10 cellular contexts compared by ENCODE assay signal in genomic region chr10:5564537-5565204, GRCh38. TPM values are rescaled to one million over a fixed set of nuclear protein-coding genes. Genes with fewer than 3 reads are reported as not detected.
DNase-seq lines count a peak whose midpoint lies in the region; ATAC-seq and TF ChIP-seq lines count a peak whose summit lies in the region.
"Had no signal": no experiment of that assay in that cellular context is flagged by ENCODE, and none has a peak within 500 bp of the region (broad histone marks: within the 10 kb centered on the region; RNA-seq: fewer than 3 reads in every experiment).

No MANE protein-coding gene starts in this region.

- TF ChIP-seq CTCF in OCI-LY1 (IDR thresholded peaks at IDR 0.05; ENCODE audit: low read length) = no peak
- no peak for TF ChIP-seq CTCF in smooth muscle cell (IDR thresholded peaks at IDR 0.05; ENCODE audit: borderline replicate concordance, insufficient read depth, poor library complexity, severe bottlenecking)

- H3K27me3 ChIP-seq in OCI-LY1 (ENCODE audit: insufficient read depth, low read length) (peaks cover 3% of the 10 kb centered on the region; the same call in 1 of the 2 replicates), esophagus (ENCODE audit: control insufficient read depth in 1 of 2, insufficient read depth in 2 of 2, low read length in 2 of 2) (no peaks in the 10 kb centered on the region), smooth muscle cell (ENCODE audit: low read depth) (no peaks in the 10 kb centered on the region)

- H3K4me1 Mint-ChIP-seq in activated CD8-positive, alpha-beta T cell treated with anti-CD3 and anti-CD28 coated beads, Interleukin-2, amount 10 ng/mL, durations not matched to agents 7 days and 5 days (ENCODE audit: low read depth) = peaks cover 14% of the 10 kb centered on the region

- H3K27me3 Mint-ChIP-seq in activated CD8-positive, alpha-beta T cell treated with anti-CD3 and anti-CD28 coated beads, Interleukin-2, amount 10 ng/mL, durations not matched to agents 7 days and 5 days (ENCODE audit: low read depth) = peaks cover 7% of the 10 kb centered on the region

- H3K36me3 ChIP-seq in OCI-LY1 (ENCODE audit: insufficient read depth, low read length) (no peaks in the 10 kb centered on the region), esophagus (ENCODE audit: control insufficient read depth in 2 of 2, insufficient read depth in 2 of 2, low read length in 1 of 2) (no peaks in the 10 kb centered on the region), smooth muscle cell (ENCODE audit: low read depth) (no peaks in the 10 kb centered on the region)

- CTCF ChIA-PET in activated CD8-positive, alpha-beta T cell treated with anti-CD3 and anti-CD28 coated beads, Interleukin-2, amount 10 ng/mL, durations not matched to agents 7 days and 5 days (lab: Charles Lee) = no interaction called here

- H3K9ac ChIP-seq in OCI-LY1 (ENCODE audit: low read length) (no peak overlapping the region), smooth muscle cell (ENCODE audit: low read depth) (peak overlapping the region; percentile 66)

- no peaks in the 10 kb centered on the region for H3K36me3 Mint-ChIP-seq in activated CD8-positive, alpha-beta T cell treated with anti-CD3 and anti-CD28 coated beads, Interleukin-2, amount 10 ng/mL, durations not matched to agents 7 days and 5 days (ENCODE audit: low read depth)

- peak overlapping the region; percentile 52 for H3K4me3 Mint-ChIP-seq in activated CD8-positive, alpha-beta T cell treated with anti-CD3 and anti-CD28 coated beads, Interleukin-2, amount 10 ng/mL, durations not matched to agents 7 days and 5 days

- POLR2A ChIA-PET in activated CD8-positive, alpha-beta T cell treated with anti-CD3 and anti-CD28 coated beads, Interleukin-2, amount 10 ng/mL, durations not matched to agents 7 days and 5 days (lab: Charles Lee) = interaction anchor here (1.2 kb wide), 2 partner anchors 10 to 16 kb away, joined by 3 to 5 read pairs; no protein-coding TSS in a partner anchor

- H4K20me1 ChIP-seq in OCI-LY1 (ENCODE audit: insufficient read depth, low read length) = no peaks in the 10 kb centered on the region
- H4K20me1 ChIP-seq in smooth muscle cell (ENCODE audit: low read depth) = no peaks in the 10 kb centered on the region

- 71 to 74% methylated on average over 17 of the region's 17 CpGs for WGBS in esophagus, 2 donors
- WGBS in smooth muscle cell (ENCODE audit: low lambda C conversion rate) = 50% methylated on average over 17 of the region's 17 CpGs

- H3K27ac Mint-ChIP-seq in activated CD8-positive, alpha-beta T cell treated with anti-CD3 and anti-CD28 coated beads, Interleukin-2, amount 10 ng/mL, durations not matched to agents 7 days and 5 days = peak overlapping the region; percentile 89

- H3K9me3 ChIP-seq in OCI-LY1 (ENCODE audit: low read length) (no peaks in the 10 kb centered on the region), esophagus (ENCODE audit: control insufficient read depth in 2 of 2, insufficient read depth in 1 of 2, low read depth in 1 of 2, low read length in 1 of 2) (no peaks in the 10 kb centered on the region), smooth muscle cell (replicated peaks; ENCODE audit: low read depth) (no peaks in the 10 kb centered on the region)

- peak; percentile 42 for ATAC-seq in activated CD8-positive, alpha-beta T cell treated with anti-CD3 and anti-CD28 coated beads, Interleukin-2, amount 10 ng/mL, durations not matched to agents 7 days and 5 days
- ATAC-seq in HG03342 (IDR thresholded peaks at IDR 0.05; ENCODE audit: unreplicated experiment) = no peak
- no peak for ATAC-seq in HG03025 (IDR thresholded peaks at IDR 0.05; ENCODE audit: low FRiP score, unreplicated experiment)
- ATAC-seq in GM18909 (IDR thresholded peaks at IDR 0.05; ENCODE audit: poor library complexity, unreplicated experiment) = no peak

- H3F3A ChIP-seq in OCI-LY1 (ENCODE audit: insufficient read depth, low read length) (no peaks in the 10 kb centered on the region), smooth muscle cell (ENCODE audit: low read depth) (peaks cover 23% of the 10 kb centered on the region)

- H3K9me3 Mint-ChIP-seq in activated CD8-positive, alpha-beta T cell treated with anti-CD3 and anti-CD28 coated beads, Interleukin-2, amount 10 ng/mL, durations not matched to agents 7 days and 5 days (ENCODE audit: insufficient read depth) = no peaks in the 10 kb centered on the region

- H2AFZ ChIP-seq in OCI-LY1 (ENCODE audit: low read length) = no peak overlapping the region
- H2AFZ ChIP-seq in smooth muscle cell (ENCODE audit: low read depth) = no peak overlapping the region

- H3K4me1 ChIP-seq in OCI-LY1 (ENCODE audit: insufficient read depth, low read length, severe bottlenecking) (peaks cover 10% of the 10 kb centered on the region), esophagus (ENCODE audit: control insufficient read depth in 2 of 2, insufficient read depth in 2 of 2, low read length in 1 of 2) (peaks cover 6 to 29% of the 10 kb centered on the region in 2 donors), smooth muscle cell (ENCODE audit: low read depth) (peaks cover 25% of the 10 kb centered on the region)

- peak overlapping the region; percentile 43; the same call in 1 of the 2 replicates for H3K4me2 ChIP-seq in OCI-LY1 (ENCODE audit: low read length)
- H3K4me2 ChIP-seq in smooth muscle cell = peak overlapping the region; percentile 65

- H3K27ac ChIP-seq in OCI-LY1 (ENCODE audit: low read depth, low read length, poor library complexity, severe bottlenecking) (no peak overlapping the region), esophagus (ENCODE audit: low read depth in 2 of 2, low read length in 1 of 2) (peak overlapping the region; percentile 2 to 88), smooth muscle cell (ENCODE audit: low read depth) (peak overlapping the region; percentile 95)

- H3K9me2 ChIP-seq in OCI-LY1 (ENCODE audit: low read depth, low read length) = no peaks in the 10 kb centered on the region

- H3K79me2 ChIP-seq in OCI-LY1 (ENCODE audit: insufficient read depth, low read length) (no peaks in the 10 kb centered on the region), smooth muscle cell (ENCODE audit: low read depth) (no peaks in the 10 kb centered on the region)

- DNase-seq in activated CD8-positive, alpha-beta T cell treated with anti-CD3 and anti-CD28 coated beads, Interleukin-2, amount 10 ng/mL, durations not matched to agents 7 days and 5 days = peak; percentile 40
- DNase-seq in smooth muscle cell (lab: John Stamatoyannopoulos, UW; ENCODE audit: unreplicated experiment) = no peak
- DNase-seq: foreskin melanocyte, KBM-7, NCI-H345 had no signal

- H3K4me3 ChIP-seq in OCI-LY1 (ENCODE audit: low read depth, low read length, poor library complexity, severe bottlenecking) = no peak overlapping the region
- no peak overlapping the region for H3K4me3 ChIP-seq in esophagus (ENCODE audit: low read depth in 1 of 2, low read length in 2 of 2)
- H3K4me3 ChIP-seq in smooth muscle cell = no peak overlapping the region

RNA-seq across cellular contexts. Expression of gene CALML3, which starts 39.9 kb away (rescaled TPM):
- not detected for total RNA-seq in activated CD8-positive, alpha-beta T cell treated with anti-CD3 and anti-CD28 coated beads, Interleukin-2, amount 10 ng/mL, durations not matched to agents 7 days and 5 days
- polyA plus RNA-seq in esophagus = 100 to 1,000 TPM; 224 to 330 TPM
- total RNA-seq in smooth muscle cell = 0.04 and 0.49 TPM in 2 replicates
- polyA plus RNA-seq in smooth muscle cell = 0.20 TPM in 1 of 2 replicates, not detected in the other
